8 cellular contexts compared by ENCODE assay signal in genomic region chr6:127119361-127120108, GRCh38. TPM values are rescaled to one million over a fixed set of nuclear protein-coding genes. Genes with fewer than 3 reads are reported as not detected.
DNase-seq lines count a peak whose midpoint lies in the region; ATAC-seq and TF ChIP-seq lines count a peak whose summit lies in the region.

No MANE protein-coding gene starts in this region.

- intact Hi-C loops in mucosa of descending colon (cut with DNase I, micrococcal nuclease): no loop called here

- TF ChIP-seq CTCF in GM12865 (IDR thresholded peaks at IDR 0.05; ENCODE audit: insufficient read depth, low read depth, low read length, missing control alignments) (no peak), coronary artery (IDR thresholded peaks at IDR 0.05) (no peak), mucosa of descending colon (IDR thresholded peaks at IDR 0.05) (no peak)

- no peaks in the 10 kb centered on the region for H3K9me3 ChIP-seq in mucosa of descending colon

- ATAC-seq in GM21737 (IDR thresholded peaks at IDR 0.05; ENCODE audit: unreplicated experiment) (peak; percentile 55), mucosa of descending colon (peak; percentile 38)

- H3K4me3 ChIP-seq in GM12865 (ENCODE audit: low read depth, low read length): peak overlapping the region; percentile 44
- peak overlapping the region; percentile 76 for H3K4me3 ChIP-seq in coronary artery
- no peak overlapping the region for H3K4me3 ChIP-seq in mucosa of descending colon

- H3K4me1 ChIP-seq in mucosa of descending colon (ENCODE audit: low read depth): peaks cover 9% of the 10 kb centered on the region

- H3K27ac ChIP-seq in coronary artery: no peak overlapping the region

- H3K36me3 ChIP-seq in mucosa of descending colon (ENCODE audit: low read depth): no peaks in the 10 kb centered on the region

- peak; percentile 54 for DNase-seq in GM12865 (ENCODE audit: low read depth)
- DNase-seq in NCI-H69 (lab: John Stamatoyannopoulos, UW): peak; percentile 73
- no peak for DNase-seq in coronary artery (ENCODE audit: low spot score)
- DNase-seq in mucosa of descending colon: peak; percentile 4 to 47 (median 23)
- DNase-seq in NCI-H2171 (lab: John Stamatoyannopoulos, UW): no peak
- DNase-seq in NCI-H1694 treated with DMSO at 0.1 percent for 48 hours (lab: John Stamatoyannopoulos, UW): no peak
- DNase-seq in amniotic stem cell (lab: John Stamatoyannopoulos, UW): no peak

RNA-seq across cellular contexts. Expression of gene RSPO3, which starts 1.1 kb away (rescaled TPM):
- total RNA-seq in mucosa of descending colon: 10 to 100 TPM in 1 of 3 donors, 1 to 10 TPM in 2; 1.5 to 12.0 (median 9.1) TPM

Comparison
In these comparisons a context has a peak if more than half of its experiments do, and no peak if none do; other contexts are left out.
1. DNase-seq: peak in GM12865 (single experiment), NCI-H69 (single experiment) and mucosa of descending colon (3 of 3); none in coronary artery (single experiment), NCI-H2171 (single experiment), NCI-H1694 treated with DMSO at 0.1 percent for 48 hours (single experiment) and amniotic stem cell (single experiment).